Comparison of ENCODE assay signal across 9 cellular contexts in the genomic region with DNA sequence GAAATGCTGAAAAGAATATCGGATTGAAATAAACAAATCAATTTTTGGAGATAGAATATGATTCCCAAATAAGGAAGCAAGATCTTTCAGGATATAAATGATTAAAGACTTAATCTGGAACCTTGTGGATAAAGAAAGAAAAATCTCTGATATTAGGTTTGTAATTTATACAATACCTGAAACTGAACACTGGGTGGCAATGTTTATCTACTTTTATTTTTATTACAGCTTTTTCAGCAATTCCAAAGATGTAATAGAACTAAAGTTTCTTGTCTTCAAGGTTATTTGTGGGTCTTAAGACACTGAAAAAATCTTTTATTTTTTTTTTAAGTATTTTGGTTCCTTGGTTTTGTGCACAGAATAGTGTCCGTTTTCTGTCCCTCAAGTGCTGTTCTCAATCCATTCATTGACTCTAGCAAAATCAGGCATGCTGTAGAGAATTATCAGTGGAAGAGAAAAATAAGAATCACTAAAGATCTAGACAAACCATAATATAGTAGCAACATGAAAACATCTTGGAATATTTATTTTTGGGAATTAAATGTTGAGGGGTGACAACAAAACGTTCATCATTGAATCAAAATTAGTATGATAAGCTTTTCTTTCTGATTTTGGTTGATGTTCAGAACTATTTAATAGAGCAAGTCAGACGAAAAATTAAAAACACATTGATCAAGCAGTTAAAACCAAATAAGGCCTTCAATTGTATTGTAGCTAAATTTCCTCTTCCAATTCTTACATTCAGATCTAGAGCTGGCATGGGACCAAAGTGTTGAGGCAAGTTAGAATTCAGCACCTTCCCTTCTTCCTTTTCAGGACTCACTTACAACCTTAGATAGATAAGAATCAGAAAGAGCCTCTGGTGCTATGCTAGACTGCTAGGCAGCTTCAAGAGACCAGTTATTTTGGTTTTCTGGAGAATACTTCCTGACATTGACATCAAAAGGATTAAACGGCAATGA.
DNase-seq lines count a peak whose midpoint lies in the region; ATAC-seq, FAIRE-seq and TF ChIP-seq lines count a peak whose summit lies in the region.
"Had no signal": no experiment of that assay in that cellular context is flagged by ENCODE, and none has a peak within 500 bp of the region (broad histone marks: within the 10 kb centered on the region; RNA-seq: fewer than 3 reads in every experiment).

No MANE protein-coding gene starts in this region.

- H3K4me3 ChIP-seq in left ventricle myocardium inferior (no peak overlapping the region), right atrium auricular region (no peak overlapping the region)
- H3K4me3 ChIP-seq: ovary had no signal

- H3K9me3 ChIP-seq in left ventricle myocardium inferior (replicated peaks) (no peaks in the 10 kb centered on the region), right atrium auricular region (no peaks in the 10 kb centered on the region)
- H3K9me3 ChIP-seq: ovary had no signal

- H3K36me3 ChIP-seq in left ventricle myocardium inferior (no peaks in the 10 kb centered on the region), right atrium auricular region (no peaks in the 10 kb centered on the region)
- H3K36me3 ChIP-seq: ovary had no signal

- TF ChIP-seq CTCF in left ventricle myocardium inferior (IDR thresholded peaks at IDR 0.05; ENCODE audit: borderline replicate concordance) (peak; percentile 53), right atrium auricular region (IDR thresholded peaks at IDR 0.05) (peak in 1 of 2 donors; percentile 49)

- H3K27me3 ChIP-seq in left ventricle myocardium inferior (ENCODE audit: low read depth) (no peaks in the 10 kb centered on the region), right atrium auricular region (no peaks in the 10 kb centered on the region)
- H3K27me3 ChIP-seq: ovary had no signal

- intact Hi-C loops in left ventricle myocardium inferior (cut with micrococcal nuclease), result no loop called here

- DNase-seq in left ventricle myocardium inferior (no peak), right atrium auricular region (ENCODE audit: low spot score) (no peak), NCI-H460 (ENCODE audit: extremely low read depth, low read depth) (peak; percentile 16), epidermal melanocyte (ENCODE audit: insufficient read length, low spot score) (peak; percentile 21), urothelium cell line (ENCODE audit: low spot score) (peak; percentile 2), NCI-H1048 (lab: John Stamatoyannopoulos, UW) (no peak)
- no peak for DNase-seq in stimulated activated CD4-positive, alpha-beta T cell treated with anti-CD3 and anti-CD28 coated beads, Interleukin-4, amount 100 ng/mL, for 1 hour
- DNase-seq: ovary had no signal

- no peak for ATAC-seq in HG03095 (IDR thresholded peaks at IDR 0.05; ENCODE audit: unreplicated experiment)

- no peak for FAIRE-seq in urothelium cell line (lab: Jason Lieb, UNC)

- H3K4me1 ChIP-seq in left ventricle myocardium inferior (no peaks in the 10 kb centered on the region), right atrium auricular region (no peaks in the 10 kb centered on the region)

- no peak overlapping the region for H3K27ac ChIP-seq in left ventricle myocardium inferior (replicated peaks)
- no peak overlapping the region for H3K27ac ChIP-seq in right atrium auricular region
- H3K27ac ChIP-seq: ovary had no signal

Comparison
In these comparisons a context has a peak if more than half of its experiments do, and no peak if none do; other contexts are left out.
1. DNase-seq: peak in NCI-H460 (single experiment), epidermal melanocyte (single experiment) and urothelium cell line (single experiment); none in left ventricle myocardium inferior (single experiment), right atrium auricular region (single experiment), NCI-H1048 (single experiment) and stimulated activated CD4-positive, alpha-beta T cell treated with anti-CD3 and anti-CD28 coated beads, Interleukin-4, amount 100 ng/mL, for 1 hour (single experiment).